9 cellular contexts compared by ENCODE assay signal in genomic region chr4:6180841-6181631, GRCh38. TPM values are rescaled to one million over a fixed set of nuclear protein-coding genes. Genes with fewer than 3 reads are reported as not detected.
DNase-seq lines count a peak whose midpoint lies in the region; ATAC-seq and TF ChIP-seq lines count a peak whose summit lies in the region.
"Had no signal": no experiment of that assay in that cellular context is flagged by ENCODE, and none has a peak within 500 bp of the region (broad histone marks: within the 10 kb centered on the region; RNA-seq: fewer than 3 reads in every experiment).

No MANE protein-coding gene starts in this region.

- in situ Hi-C loops in ACHN (cut with HindIII; ENCODE audit: low pct_ligation_motif_present, low pct_unique_long_range_greater_than_20kb, low sequenced_read_pairs) = no loop called here

- no peak overlapping the region for H3K4me3 ChIP-seq in heart right ventricle

- peaks cover 0 to 35% (median 14%) of the 10 kb centered on the region in 7 donors for H3K27me3 ChIP-seq in heart right ventricle

- H3K9me3 Mint-ChIP-seq in memory B cell = peaks cover 5% of the 10 kb centered on the region

- no peaks in the 10 kb centered on the region for H3K36me3 ChIP-seq in heart right ventricle

- peak overlapping the region in 1 of 10 donors; percentile 52 for H3K27ac ChIP-seq in heart right ventricle

- ATAC-seq in GM18858 (IDR thresholded peaks at IDR 0.05; ENCODE audit: unreplicated experiment) = peak; percentile 88
- peak; percentile 84 for ATAC-seq in HG02763 (IDR thresholded peaks at IDR 0.05; ENCODE audit: unreplicated experiment)
- peak; percentile 31 for ATAC-seq in memory B cell (ENCODE audit: low read depth)
- no peak for ATAC-seq in heart right ventricle

- TF ChIP-seq CTCF in heart right ventricle (IDR thresholded peaks at IDR 0.05) = no peak

- H3K4me1 ChIP-seq in heart right ventricle = no peaks in the 10 kb centered on the region

- peaks cover 2% of the 10 kb centered on the region for H3K27me3 Mint-ChIP-seq in memory B cell

- DNase-seq in T-helper 2 cell (peak in 4 of 5 experiments; percentile 16 to 99 (median 65)), memory B cell (ENCODE audit: low spot score in 2 of 2) (no peak), occipital lobe (lab: John Stamatoyannopoulos, UW) (no peak), heart right ventricle (no peak), ACHN (no peak), NCI-H1105 (lab: John Stamatoyannopoulos, UW) (no peak)
- DNase-seq: HCEC 1CT had no signal

- no peak overlapping the region for H3K4me3 Mint-ChIP-seq in memory B cell

- H3K36me3 Mint-ChIP-seq in memory B cell = peaks cover 2% of the 10 kb centered on the region

- peaks cover 0 to 26% (median 5%) of the 10 kb centered on the region in 11 donors for H3K9me3 ChIP-seq in heart right ventricle

- peaks cover 8% of the 10 kb centered on the region for H3K4me1 Mint-ChIP-seq in memory B cell

- no peak overlapping the region for H3K27ac Mint-ChIP-seq in memory B cell

- 53 to 58% methylated on average over 7 of the region's 7 CpGs for WGBS in heart right ventricle, 2 donors

- intact Hi-C loops in heart right ventricle (cut with DNase I) = no loop called here

RNA-seq across cellular contexts. Expression of gene JAKMIP1, which starts 19.3 kb away (rescaled TPM):
- total RNA-seq in occipital lobe (44.5 TPM), heart right ventricle (under 1 TPM in 3 of 10 donors, not detected in 7; 0.13 to 0.76 (median 0.15) TPM)
- under 1 TPM in 1 of 2 donors, not detected in 1; 0.04 TPM for polyA plus RNA-seq in heart right ventricle

Comparison
In these comparisons a context has a peak if more than half of its experiments do, and no peak if none do; other contexts are left out.
1. ATAC-seq: peak in GM18858 (single experiment), HG02763 (single experiment) and memory B cell (single experiment); none in heart right ventricle (0 of 8).
2. DNase-seq: peak in T-helper 2 cell (4 of 5); none in memory B cell (0 of 2), occipital lobe (single experiment), heart right ventricle (0 of 2), ACHN (single experiment) and NCI-H1105 (single experiment).
3. RNA of gene JAKMIP1, which starts 19.3 kb away (total RNA-seq): 44.5 TPM in occipital lobe (single experiment); 0.13 to 0.76 TPM in heart right ventricle; every median in the first group is over 10 times any median in the second.